Comparison of ENCODE assay signal across 8 cellular contexts in genomic region chrX:124211312-124211942, GRCh38.
DNase-seq lines count a peak whose midpoint lies in the region; ATAC-seq, FAIRE-seq and TF ChIP-seq lines count a peak whose summit lies in the region.

No MANE protein-coding gene starts in this region.

- no peaks in the 10 kb centered on the region; the same call in 1 of the 2 replicates for H3K4me1 ChIP-seq in HepG2 (ENCODE audit: insufficient read depth, low read length)

- no peak for TF ChIP-seq POLR2A in HepG2 (IDR thresholded peaks at IDR 0.05; ENCODE audit: insufficient read depth in 1 of 2, low read depth in 2 of 2, low read length in 2 of 2)

- POLR2A ChIA-PET in activated naive CD8-positive, alpha-beta T cell treated with anti-CD3 and anti-CD28 coated beads, Interleukin-2, amount 10 ng/mL, durations not matched to agents 7 days and 5 days (lab: Charles Lee): interaction anchor here (1.5 kb wide), 1 partner anchor 136 kb away, joined by 3 read pairs; no protein-coding TSS in a partner anchor
- POLR2A ChIA-PET in HepG2 (lab: Yijun Ruan, JAX): no interaction called here

- H3K27me3 ChIP-seq in HepG2 (ENCODE audit: control insufficient read depth in 1 of 2, insufficient read depth in 2 of 2, low read length in 2 of 2): no peaks in the 10 kb centered on the region

- no TSS peak for BruUV-seq in HepG2 (replicated peaks; lab: Mats Ljungman, UMichigan)

- H2AFZ ChIP-seq in HepG2 (ENCODE audit: low read length): no peak overlapping the region

- no peaks in the 10 kb centered on the region for H3K9me3 ChIP-seq in HepG2 (ENCODE audit: low read length)

- ATAC-seq in GM19043 (IDR thresholded peaks at IDR 0.05; ENCODE audit: low read depth, unreplicated experiment) (peak; percentile 76), HG03175 (IDR thresholded peaks at IDR 0.05; ENCODE audit: unreplicated experiment) (peak; percentile 80), HepG2 (peak; percentile 83), GM19035 (IDR thresholded peaks at IDR 0.05; ENCODE audit: unreplicated experiment) (no peak), omental fat pad (ENCODE audit: low FRiP score) (no peak)
- ATAC-seq in activated naive CD8-positive, alpha-beta T cell treated with anti-CD3 and anti-CD28 coated beads, Interleukin-2, amount 10 ng/mL, durations not matched to agents 7 days and 5 days (ENCODE audit: low read depth): peak; percentile 69

- WGBS in HepG2 (ENCODE audit: low lambda C conversion rate): 57% methylated on average over 3 of the region's 3 CpGs

- no peak overlapping the region for H3K27ac ChIP-seq in HepG2 (ENCODE audit: extremely low read length, insufficient read depth, low read length)

- no peak overlapping the region for H3K27ac Mint-ChIP-seq in activated naive CD8-positive, alpha-beta T cell treated with anti-CD3 and anti-CD28 coated beads, Interleukin-2, amount 10 ng/mL, durations not matched to agents 7 days and 5 days

- no peak for TF ChIP-seq RAD21 in HepG2 (CRISPR knock-in tag; IDR thresholded peaks at IDR 0.05)

- no peaks in the 10 kb centered on the region for H3K36me3 ChIP-seq in HepG2 (replicated peaks in 1 of 2; ENCODE audit: control insufficient read depth in 1 of 2, insufficient read depth in 2 of 2, low read length in 2 of 2)

- peak; percentile 90 for DNase-seq in DMS53 (lab: John Stamatoyannopoulos, UW)
- DNase-seq in NCI-H446 treated with DMSO at 0.1 percent for 48 hours (lab: John Stamatoyannopoulos, UW): peak; percentile 14
- no peak for DNase-seq in activated naive CD8-positive, alpha-beta T cell treated with anti-CD3 and anti-CD28 coated beads, Interleukin-2, amount 10 ng/mL, durations not matched to agents 7 days and 5 days
- DNase-seq in HepG2 (ENCODE audit: low spot score): peak; percentile 28
- DNase-seq in omental fat pad (ENCODE audit: low spot score): no peak

- FAIRE-seq in HepG2 (lab: Jason Lieb, UNC): peak; percentile 60

- no peaks in the 10 kb centered on the region for H4K20me1 ChIP-seq in HepG2 (ENCODE audit: insufficient read depth, low read length)

- H3K4me3 Mint-ChIP-seq in activated naive CD8-positive, alpha-beta T cell treated with anti-CD3 and anti-CD28 coated beads, Interleukin-2, amount 10 ng/mL, durations not matched to agents 7 days and 5 days: no peak overlapping the region

- no peak overlapping the region for H3K9ac ChIP-seq in HepG2 (ENCODE audit: insufficient read depth, low read depth, low read length)

- H3K36me3 Mint-ChIP-seq in activated naive CD8-positive, alpha-beta T cell treated with anti-CD3 and anti-CD28 coated beads, Interleukin-2, amount 10 ng/mL, durations not matched to agents 7 days and 5 days: no peaks in the 10 kb centered on the region

- no peak overlapping the region for H3K4me3 ChIP-seq in HepG2 (replicated peaks in 1 of 3; ENCODE audit: insufficient read depth in 1 of 3, low read depth in 2 of 3, low read length in 3 of 3)

- peaks cover 39% of the 10 kb centered on the region for H3K4me1 Mint-ChIP-seq in activated naive CD8-positive, alpha-beta T cell treated with anti-CD3 and anti-CD28 coated beads, Interleukin-2, amount 10 ng/mL, durations not matched to agents 7 days and 5 days

- in situ Hi-C loops in HepG2 (cut with HindIII; ENCODE audit: extremely low pct_ligation_motif_present, low pct_unique_long_range_greater_than_20kb): no loop called here

- CTCF ChIA-PET in HepG2 (lab: Yijun Ruan, JAX; ENCODE audit: low intra/inter-chr PET ratio, low total read pairs): no interaction called here

- intact Hi-C loops in HepG2 (cut with micrococcal nuclease; ENCODE audit: unreplicated experiment): loop anchor here (2.0 kb wide), 1 partner anchor 251 kb away; the partner anchor contains the start of gene STAG2

- no peaks in the 10 kb centered on the region for H3K27me3 Mint-ChIP-seq in activated naive CD8-positive, alpha-beta T cell treated with anti-CD3 and anti-CD28 coated beads, Interleukin-2, amount 10 ng/mL, durations not matched to agents 7 days and 5 days

- H3K9me3 Mint-ChIP-seq in activated naive CD8-positive, alpha-beta T cell treated with anti-CD3 and anti-CD28 coated beads, Interleukin-2, amount 10 ng/mL, durations not matched to agents 7 days and 5 days: no peaks in the 10 kb centered on the region

- H3K4me2 ChIP-seq in HepG2 (ENCODE audit: low read depth, low read length): no peak overlapping the region

- H3K79me2 ChIP-seq in HepG2 (ENCODE audit: insufficient read depth, low read length): no peaks in the 10 kb centered on the region

- TF ChIP-seq CTCF in HepG2 (CRISPR knock-in tag; IDR thresholded peaks at IDR 0.05): peak; percentile 66
- no peak for TF ChIP-seq CTCF in omental fat pad (IDR thresholded peaks at IDR 0.05)

- TF ChIP-seq EP300 in HepG2 (IDR thresholded peaks at IDR 0.05; ENCODE audit: low read depth in 2 of 2, low read length in 2 of 2) (no peak), HepG2 (CRISPR knock-in tag; IDR thresholded peaks at IDR 0.05; ENCODE audit: borderline replicate concordance) (no peak)

TF ChIP-seq in HepG2, 621 proteins besides CTCF, POLR2A, EP300 and RAD21:
- TF ChIP-seq MXD4 (CRISPR knock-in tag; IDR thresholded peaks at IDR 0.05) (no peak), STAG1 (CRISPR knock-in tag; IDR thresholded peaks at IDR 0.05) (peak; percentile 59), MIXL1 (CRISPR knock-in tag; IDR thresholded peaks at IDR 0.05) (peak; percentile 54; the same call in 1 of the 2 replicates), SMC3 (IDR thresholded peaks at IDR 0.05; ENCODE audit: low read length) (peak; percentile 19; the same call in 1 of the 2 replicates)

Comparison
In these comparisons a context has a peak if more than half of its experiments do, and no peak if none do; other contexts are left out.
1. DNase-seq: peak in DMS53 (single experiment), NCI-H446 treated with DMSO at 0.1 percent for 48 hours (single experiment) and HepG2 (single experiment); none in activated naive CD8-positive, alpha-beta T cell treated with anti-CD3 and anti-CD28 coated beads, Interleukin-2, amount 10 ng/mL, durations not matched to agents 7 days and 5 days (single experiment) and omental fat pad (single experiment).
2. ATAC-seq: peak in GM19043 (single experiment), HG03175 (single experiment), activated naive CD8-positive, alpha-beta T cell treated with anti-CD3 and anti-CD28 coated beads, Interleukin-2, amount 10 ng/mL, durations not matched to agents 7 days and 5 days (single experiment) and HepG2 (single experiment); none in GM19035 (single experiment) and omental fat pad (single experiment).